Comparison of ENCODE assay signal across 7 cellular contexts in the genomic region with DNA sequence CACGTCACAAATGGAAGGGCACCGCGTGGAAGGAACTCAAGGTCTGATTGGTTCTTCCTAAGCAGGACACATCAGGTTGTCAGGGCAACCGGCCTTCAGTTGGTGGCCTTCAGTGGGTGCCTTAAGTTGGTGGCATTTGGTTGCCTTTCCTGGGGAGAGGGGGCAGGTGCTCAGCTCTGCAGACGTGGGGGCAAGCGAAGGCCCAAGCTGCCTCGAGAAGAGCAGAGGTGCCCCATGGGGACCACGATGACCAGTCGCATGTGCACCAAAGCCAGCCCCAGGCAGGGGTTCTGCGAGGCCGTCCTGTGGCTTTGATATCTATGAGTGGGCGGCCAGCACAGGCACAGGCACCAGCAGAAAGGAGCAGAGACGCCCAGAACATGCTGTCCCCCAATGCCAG.
DNase-seq lines count a peak whose midpoint lies in the region; ATAC-seq and TF ChIP-seq lines count a peak whose summit lies in the region.
"Not testable (repeated sequence)": the region's sequence is repeated elsewhere in the genome, so short reads cannot be mapped to it uniquely, and the experiment has no call there.

No MANE protein-coding gene starts in this region.

- H3K9me3 Mint-ChIP-seq in activated CD8-positive, alpha-beta T cell treated with anti-CD3 and anti-CD28 coated beads, Interleukin-2, amount 10 ng/mL, durations not matched to agents 7 days and 5 days (ENCODE audit: insufficient read depth), result peaks cover 17% of the 10 kb centered on the region
- H3K9me3 Mint-ChIP-seq in natural killer cell treated with Interleukin-12 subunit alpha and Interleukin-12 subunit beta and Interleukin-15 and Interleukin-18, amount 100 ng/mL, for 72 hours; type B pancreatic cell: not testable (repeated sequence)

- H3K9me3 ChIP-seq in right cardiac atrium (ENCODE audit: control insufficient read depth, low read length); right lobe of liver: not testable (repeated sequence)
- peaks cover 3 to 67% (median 47%) of the 10 kb centered on the region in 8 donors for H3K9me3 ChIP-seq in spleen

- TF ChIP-seq POLR2A in right lobe of liver (IDR thresholded peaks at IDR 0.05); spleen (IDR thresholded peaks at IDR 0.05): not testable (repeated sequence)

- TF ChIP-seq CTCF in right lobe of liver (IDR thresholded peaks at IDR 0.05); spleen (IDR thresholded peaks at IDR 0.05 in 8 of 11, conservative IDR thresholded peaks at IDR 0.05 in 3 of 11); type B pancreatic cell (conservative IDR thresholded peaks at IDR 0.05): not testable (repeated sequence)

- not testable (repeated sequence) for H3K27ac ChIP-seq in right cardiac atrium (ENCODE audit: low read length); right lobe of liver; spleen

- DNase-seq in activated CD8-positive, alpha-beta T cell treated with anti-CD3 and anti-CD28 coated beads, Interleukin-2, amount 10 ng/mL, durations not matched to agents 7 days and 5 days, result peak; percentile 18
- peak; percentile 30 for DNase-seq in ecto neural progenitor cell (ENCODE audit: low spot score)
- peak in 2 of 3 donors; percentile 34 to 51 for DNase-seq in right cardiac atrium
- DNase-seq in right lobe of liver, result peak in 2 of 3 donors; percentile 43 to 55
- DNase-seq in natural killer cell treated with Interleukin-12 subunit alpha and Interleukin-12 subunit beta and Interleukin-15 and Interleukin-18, amount 100 ng/mL, for 72 hours (ENCODE audit: low spot score), result peak; percentile 64
- DNase-seq in spleen, result peak; percentile 72
- peak; percentile 70 for DNase-seq in type B pancreatic cell (ENCODE audit: extremely low spot score, unreplicated experiment)

- H3K36me3 ChIP-seq in right lobe of liver, spleen: not testable (repeated sequence)

- not testable (repeated sequence) for H3K4me3 ChIP-seq in right cardiac atrium (ENCODE audit: low read length); right lobe of liver; spleen

- H3K4me1 ChIP-seq in right cardiac atrium (ENCODE audit: control insufficient read depth, insufficient read depth, low read length); right lobe of liver; spleen: not testable (repeated sequence)

- not testable (repeated sequence) for ATAC-seq in activated CD8-positive, alpha-beta T cell treated with anti-CD3 and anti-CD28 coated beads, Interleukin-2, amount 10 ng/mL, durations not matched to agents 7 days and 5 days; right cardiac atrium; right lobe of liver; natural killer cell treated with Interleukin-12 subunit alpha and Interleukin-12 subunit beta and Interleukin-15 and Interleukin-18, amount 100 ng/mL, for 72 hours

- H3K27me3 Mint-ChIP-seq in activated CD8-positive, alpha-beta T cell treated with anti-CD3 and anti-CD28 coated beads, Interleukin-2, amount 10 ng/mL, durations not matched to agents 7 days and 5 days (ENCODE audit: low read depth); natural killer cell treated with Interleukin-12 subunit alpha and Interleukin-12 subunit beta and Interleukin-15 and Interleukin-18, amount 100 ng/mL, for 72 hours; type B pancreatic cell: not testable (repeated sequence)

- CTCF ChIA-PET in activated CD8-positive, alpha-beta T cell treated with anti-CD3 and anti-CD28 coated beads, Interleukin-2, amount 10 ng/mL, durations not matched to agents 7 days and 5 days (lab: Charles Lee), result not testable (repeated sequence)

- H3K27ac Mint-ChIP-seq in activated CD8-positive, alpha-beta T cell treated with anti-CD3 and anti-CD28 coated beads, Interleukin-2, amount 10 ng/mL, durations not matched to agents 7 days and 5 days; natural killer cell treated with Interleukin-12 subunit alpha and Interleukin-12 subunit beta and Interleukin-15 and Interleukin-18, amount 100 ng/mL, for 72 hours; type B pancreatic cell: not testable (repeated sequence)

- 63% methylated on average over 13 of the region's 13 CpGs for WGBS in right cardiac atrium
- WGBS in right lobe of liver (ENCODE audit: insufficient coverage, low coverage, low lambda C conversion rate, missing lambda C conversion rate), result 35% methylated on average over 8 of the region's 13 CpGs
- WGBS in spleen, 5 donors, result 68 to 76% (median 69%) methylated on average over 13 of the region's 13 CpGs

- not testable (repeated sequence) for H3K4me3 Mint-ChIP-seq in activated CD8-positive, alpha-beta T cell treated with anti-CD3 and anti-CD28 coated beads, Interleukin-2, amount 10 ng/mL, durations not matched to agents 7 days and 5 days; natural killer cell treated with Interleukin-12 subunit alpha and Interleukin-12 subunit beta and Interleukin-15 and Interleukin-18, amount 100 ng/mL, for 72 hours; type B pancreatic cell

- not testable (repeated sequence) for H3K27me3 ChIP-seq in right cardiac atrium (ENCODE audit: control insufficient read depth, insufficient read depth); right lobe of liver; spleen (replicated peaks in 1 of 7)

- intact Hi-C loops in right cardiac atrium (cut with DNase I); right lobe of liver (cut with DNase I); spleen (cut with DNase I; ENCODE audit: low total_unique reads): not testable (repeated sequence)

- POLR2A ChIA-PET in activated CD8-positive, alpha-beta T cell treated with anti-CD3 and anti-CD28 coated beads, Interleukin-2, amount 10 ng/mL, durations not matched to agents 7 days and 5 days (lab: Charles Lee), result not testable (repeated sequence)

- not testable (repeated sequence) for H3K36me3 Mint-ChIP-seq in activated CD8-positive, alpha-beta T cell treated with anti-CD3 and anti-CD28 coated beads, Interleukin-2, amount 10 ng/mL, durations not matched to agents 7 days and 5 days (ENCODE audit: low read depth); natural killer cell treated with Interleukin-12 subunit alpha and Interleukin-12 subunit beta and Interleukin-15 and Interleukin-18, amount 100 ng/mL, for 72 hours; type B pancreatic cell

- H3K4me1 Mint-ChIP-seq in activated CD8-positive, alpha-beta T cell treated with anti-CD3 and anti-CD28 coated beads, Interleukin-2, amount 10 ng/mL, durations not matched to agents 7 days and 5 days (ENCODE audit: low read depth); natural killer cell treated with Interleukin-12 subunit alpha and Interleukin-12 subunit beta and Interleukin-15 and Interleukin-18, amount 100 ng/mL, for 72 hours (ENCODE audit: low read depth in 2 of 2); type B pancreatic cell (ENCODE audit: unreplicated experiment): not testable (repeated sequence)

Comparison
In these comparisons a context has a peak if more than half of its experiments do, and no peak if none do; other contexts are left out.
1. DNase-seq: peak in every context shown above with its lines; median percentile 72 in spleen; 70 in type B pancreatic cell; 64 in natural killer cell treated with Interleukin-12 subunit alpha and Interleukin-12 subunit beta and Interleukin-15 and Interleukin-18, amount 100 ng/mL, for 72 hours; 49 in right lobe of liver; 42 in right cardiac atrium; 30 in ecto neural progenitor cell; 18 in activated CD8-positive, alpha-beta T cell treated with anti-CD3 and anti-CD28 coated beads, Interleukin-2, amount 10 ng/mL, durations not matched to agents 7 days and 5 days.